ENCODE assay signal across 8 cellular contexts in genomic region chr4:86498560-86499166, GRCh38.
A peak's percentile ranks its signal among the peaks of the same experiment; 100 is the strongest.
DNase-seq lines count a peak whose midpoint lies in the region; ATAC-seq and TF ChIP-seq lines count a peak whose summit lies in the region.

No MANE protein-coding gene starts in this region.

- no peak overlapping the region for H3K27ac Mint-ChIP-seq in WTC11

- H3K36me3 ChIP-seq in cardiac muscle cell = no peaks in the 10 kb centered on the region
- no peaks in the 10 kb centered on the region for H3K36me3 ChIP-seq in gastrocnemius medialis

- TF ChIP-seq POLR2A in gastrocnemius medialis (IDR thresholded peaks at IDR 0.05) = no peak

- CTCF ChIA-PET in WTC11 (lab: Charles Lee) = interaction anchor here (0.5 to 3.9 kb wide), 37 partner anchors 10 to 702 kb away, joined by 3 to 27 read pairs (median 4); partner anchors contain the start of gene PTPN13

- intact Hi-C loops in gastrocnemius medialis (cut with DNase I; ENCODE audit: low total_unique reads) = loop anchor here (1.0 kb wide), 1 partner anchor 397 kb away; no protein-coding TSS in a partner anchor

- in situ Hi-C loops in gastrocnemius medialis (cut with MboI; ENCODE audit: low sequenced_read_pairs in 4 of 4) = loop anchor here (5.0 kb wide), 1 partner anchor 399 kb away; no protein-coding TSS in a partner anchor

- H3K4me3 ChIP-seq in cardiac muscle cell = no peak overlapping the region
- H3K4me3 ChIP-seq in gastrocnemius medialis = no peak overlapping the region

- H3K4me1 Mint-ChIP-seq in WTC11 = peaks cover 30% of the 10 kb centered on the region

- no peaks in the 10 kb centered on the region for H3K27me3 ChIP-seq in cardiac muscle cell
- H3K27me3 ChIP-seq in gastrocnemius medialis = no peaks in the 10 kb centered on the region

- H3K27me3 Mint-ChIP-seq in WTC11 (ENCODE audit: low read depth) = no peaks in the 10 kb centered on the region

- DNase-seq in COLO829 (ENCODE audit: low spot score) (peak; percentile 61), NCI-H2107 treated with DMSO at 0.1 percent for 48 hours (lab: John Stamatoyannopoulos, UW; ENCODE audit: unreplicated experiment) (peak; percentile 47), WTC11 (ENCODE audit: low spot score) (no peak), cardiac muscle cell (ENCODE audit: low read depth in 1 of 2, low spot score in 1 of 2) (peak; percentile 74 to 78), gastrocnemius medialis (no peak)
- no peak for DNase-seq in stimulated activated CD4-positive, alpha-beta T cell treated with anti-CD3 and anti-CD28 coated beads, Interleukin-4, amount 100 ng/mL, for 24 hours

- POLR2A ChIA-PET in WTC11 (lab: Charles Lee) = interaction anchor here (1.9 kb wide), 1 partner anchor 96 kb away, joined by 8 read pairs; the partner anchor contains the start of gene PTPN13

- ATAC-seq in GM19023 (IDR thresholded peaks at IDR 0.05; ENCODE audit: unreplicated experiment) (peak; percentile 91), HG03095 (IDR thresholded peaks at IDR 0.05; ENCODE audit: unreplicated experiment) (peak; percentile 71), WTC11 (peak; percentile 96), gastrocnemius medialis (peak; percentile 48 to 56)

- TF ChIP-seq CTCF in WTC11 (IDR thresholded peaks at IDR 0.05) (peak; percentile 55), cardiac muscle cell (IDR thresholded peaks at IDR 0.05; ENCODE audit: low read depth, low read length) (peak; percentile 83), gastrocnemius medialis (IDR thresholded peaks at IDR 0.05 in 4 of 5, conservative IDR thresholded peaks at IDR 0.05 in 1 of 5) (peak; percentile 45 to 71 (median 51))

- peaks cover 5% of the 10 kb centered on the region for H3K36me3 Mint-ChIP-seq in WTC11

- H3K4me1 ChIP-seq in cardiac muscle cell (ENCODE audit: low read depth) (no peaks in the 10 kb centered on the region), gastrocnemius medialis (peaks cover 8 to 14% of the 10 kb centered on the region in 2 donors)

- H3K9me3 Mint-ChIP-seq in WTC11 = peaks cover 3% of the 10 kb centered on the region; the same call in 1 of the 2 replicates

- H3K9me3 ChIP-seq in cardiac muscle cell (ENCODE audit: low read depth) (no peaks in the 10 kb centered on the region), gastrocnemius medialis (no peaks in the 10 kb centered on the region)

- H3K27ac ChIP-seq in cardiac muscle cell (no peak overlapping the region), gastrocnemius medialis (no peak overlapping the region)

- H3K4me3 Mint-ChIP-seq in WTC11 = no peak overlapping the region

TF ChIP-seq in WTC11, 78 proteins besides CTCF, POLR2A, EP300 and RAD21:
- no peak for TF ChIP-seq FOXJ3 (CRISPR knock-in tag; IDR thresholded peaks at IDR 0.05; ENCODE audit: borderline replicate concordance)
- TF ChIP-seq, protein P1, sequence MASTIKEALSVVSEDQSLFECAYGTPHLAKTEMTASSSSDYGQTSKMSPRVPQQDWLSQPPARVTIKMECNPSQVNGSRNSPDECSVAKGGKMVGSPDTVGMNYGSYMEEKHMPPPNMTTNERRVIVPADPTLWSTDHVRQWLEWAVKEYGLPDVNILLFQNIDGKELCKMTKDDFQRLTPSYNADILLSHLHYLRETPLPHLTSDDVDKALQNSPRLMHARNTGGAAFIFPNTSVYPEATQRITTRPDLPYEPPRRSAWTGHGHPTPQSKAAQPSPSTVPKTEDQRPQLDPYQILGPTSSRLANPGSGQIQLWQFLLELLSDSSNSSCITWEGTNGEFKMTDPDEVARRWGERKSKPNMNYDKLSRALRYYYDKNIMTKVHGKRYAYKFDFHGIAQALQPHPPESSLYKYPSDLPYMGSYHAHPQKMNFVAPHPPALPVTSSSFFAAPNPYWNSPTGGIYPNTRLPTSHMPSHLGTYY (CRISPR knock-in tag; IDR thresholded peaks at IDR 0.05) = no peak
- TF ChIP-seq ZNF121 (CRISPR knock-in tag; IDR thresholded peaks at IDR 0.05) = no peak
- no peak for TF ChIP-seq ZNF396 (CRISPR knock-in tag; IDR thresholded peaks at IDR 0.05; ENCODE audit: borderline replicate concordance)
- TF ChIP-seq, protein P2, sequence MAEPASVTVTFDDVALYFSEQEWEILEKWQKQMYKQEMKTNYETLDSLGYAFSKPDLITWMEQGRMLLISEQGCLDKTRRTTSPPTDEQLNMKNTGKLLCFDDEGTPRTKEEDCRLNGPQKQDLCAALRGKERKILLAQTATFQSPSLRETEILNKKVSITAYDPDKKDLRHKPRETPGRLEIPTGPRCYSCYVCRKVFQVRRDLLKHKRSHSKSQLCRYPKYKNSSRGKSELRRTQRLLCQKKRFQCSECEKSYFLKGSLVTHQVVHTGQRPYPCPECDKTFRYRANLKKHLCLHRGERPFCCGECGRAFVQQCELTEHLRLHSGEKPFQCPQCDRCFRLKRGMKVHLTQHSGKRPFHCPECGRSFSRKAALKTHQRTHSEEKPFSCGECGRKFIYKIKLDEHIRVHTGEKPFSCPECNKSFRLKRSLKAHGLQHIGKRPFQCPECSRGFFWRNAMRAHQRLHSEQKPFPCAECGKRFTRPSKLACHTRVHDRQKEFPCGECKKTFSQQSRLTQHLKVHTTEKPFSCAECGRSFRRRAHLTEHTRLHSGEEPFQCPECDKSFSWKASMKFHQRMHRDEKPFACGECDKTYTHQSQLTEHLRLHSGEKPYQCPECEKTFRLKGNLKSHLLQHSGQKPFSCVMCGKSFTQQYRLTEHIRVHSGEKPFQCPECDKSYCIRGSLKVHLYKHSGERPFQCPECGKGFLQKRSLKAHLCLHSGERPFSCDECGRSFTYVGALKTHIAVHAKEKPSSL (CRISPR knock-in tag; conservative IDR thresholded peaks at IDR 0.05) = no peak
- no peak for TF ChIP-seq CREM (CRISPR knock-in tag; IDR thresholded peaks at IDR 0.05)
- no peak for TF ChIP-seq TEAD1 (CRISPR knock-in tag; IDR thresholded peaks at IDR 0.05)
- no peak for TF ChIP-seq ZNF263 (CRISPR knock-in tag; IDR thresholded peaks at IDR 0.05; ENCODE audit: low read depth)
- no peak for TF ChIP-seq TCF7 (CRISPR knock-in tag; IDR thresholded peaks at IDR 0.05; ENCODE audit: low read depth)
- TF ChIP-seq ZNF138 (CRISPR knock-in tag; conservative IDR thresholded peaks at IDR 0.05) = no peak
- TF ChIP-seq, protein P3, sequence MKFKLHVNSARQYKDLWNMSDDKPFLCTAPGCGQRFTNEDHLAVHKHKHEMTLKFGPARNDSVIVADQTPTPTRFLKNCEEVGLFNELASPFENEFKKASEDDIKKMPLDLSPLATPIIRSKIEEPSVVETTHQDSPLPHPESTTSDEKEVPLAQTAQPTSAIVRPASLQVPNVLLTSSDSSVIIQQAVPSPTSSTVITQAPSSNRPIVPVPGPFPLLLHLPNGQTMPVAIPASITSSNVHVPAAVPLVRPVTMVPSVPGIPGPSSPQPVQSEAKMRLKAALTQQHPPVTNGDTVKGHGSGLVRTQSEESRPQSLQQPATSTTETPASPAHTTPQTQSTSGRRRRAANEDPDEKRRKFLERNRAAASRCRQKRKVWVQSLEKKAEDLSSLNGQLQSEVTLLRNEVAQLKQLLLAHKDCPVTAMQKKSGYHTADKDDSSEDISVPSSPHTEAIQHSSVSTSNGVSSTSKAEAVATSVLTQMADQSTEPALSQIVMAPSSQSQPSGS (CRISPR knock-in tag; IDR thresholded peaks at IDR 0.05; ENCODE audit: borderline replicate concordance, low read depth) = no peak
- TF ChIP-seq PRRX2 (CRISPR knock-in tag; IDR thresholded peaks at IDR 0.05) = no peak

Comparison
In these comparisons a context has a peak if more than half of its experiments do, and no peak if none do; other contexts are left out.
1. DNase-seq: peak in COLO829 (single experiment), NCI-H2107 treated with DMSO at 0.1 percent for 48 hours (single experiment) and cardiac muscle cell (2 of 2); none in WTC11 (single experiment), gastrocnemius medialis (0 of 2) and stimulated activated CD4-positive, alpha-beta T cell treated with anti-CD3 and anti-CD28 coated beads, Interleukin-4, amount 100 ng/mL, for 24 hours (single experiment).
2. Peak in every context shown above with its lines, with median percentiles within 50 percentile points of each other: ATAC-seq and CTCF ChIP-seq.